ENCODE assay signal across 18 cellular contexts in the genomic region with DNA sequence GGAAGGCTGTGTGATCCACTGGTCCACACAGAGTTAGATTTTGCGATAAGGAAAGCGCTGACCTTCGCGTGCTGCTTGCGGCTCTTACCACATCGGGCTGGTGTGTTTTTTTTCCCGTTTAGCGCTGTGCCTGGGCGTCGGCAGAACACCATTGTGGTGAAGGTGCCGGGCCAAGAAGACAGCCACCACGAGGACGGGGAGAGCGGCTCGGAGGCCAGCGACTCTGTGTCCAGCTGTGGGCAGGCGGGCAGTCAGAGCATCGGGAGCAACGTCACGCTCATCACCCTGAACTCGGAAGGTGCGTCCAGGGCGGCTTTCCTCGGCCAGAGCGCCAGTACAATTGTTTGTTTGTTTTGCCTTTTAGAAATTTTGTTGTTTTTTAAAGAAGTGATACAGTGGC.
"Had no signal": no experiment of that assay in that cellular context is flagged by ENCODE, and none has a peak within 500 bp of the region (broad histone marks: within the 10 kb centered on the region; RNA-seq: fewer than 3 reads in every experiment).

No MANE protein-coding gene starts in this region.

- H3K27ac Mint-ChIP-seq: mesothelial cell of epicardium, type B pancreatic cell had no signal

- H3K27me3 ChIP-seq: dorsolateral prefrontal cortex, heart right ventricle, suprapubic skin, thyroid gland had no signal

- H3K9ac ChIP-seq: parathyroid adenoma had no signal

- H2AFZ ChIP-seq: parathyroid adenoma had no signal

- H3K9me3 Mint-ChIP-seq: mesothelial cell of epicardium, nephron, type B pancreatic cell had no signal

- H3K9me3 ChIP-seq: heart right ventricle, psoas muscle, suprapubic skin, thyroid gland had no signal

- H3K4me3 Mint-ChIP-seq: mesothelial cell of epicardium, nephron, type B pancreatic cell had no signal

- H3K27me3 Mint-ChIP-seq: type B pancreatic cell had no signal

- H3K36me3 ChIP-seq: thyroid gland had no signal

- DNase-seq: cortex of kidney; effector CD8-positive, alpha-beta T cell; heart right ventricle; hypothalamus; islet precursor cell; retina; small intestine; stimulated activated CD4-positive, alpha-beta T cell treated with anti-CD3 and anti-CD28 coated beads, Interleukin-12 subunit alpha, Interleukin-12 subunit beta, amount 100 ng/mL, for 4 hours; stimulated activated CD4-positive, alpha-beta T cell treated with anti-CD3 and anti-CD28 coated beads, Interleukin-2, amount 100 ng/mL, for 48 hours; stimulated activated naive CD8-positive, alpha-beta T cell treated with anti-CD3 and anti-CD28 coated beads, Interleukin-15, Interleukin-2, amounts not matched to agents 100 U/mL and 50 U/mL, for 24 hours; thyroid gland had no signal

- H3K27ac ChIP-seq: dorsolateral prefrontal cortex, heart right ventricle, parathyroid adenoma, psoas muscle, suprapubic skin, thyroid gland had no signal

- ATAC-seq: stimulated activated naive CD8-positive, alpha-beta T cell treated with anti-CD3 and anti-CD28 coated beads, Interleukin-15, Interleukin-2, amounts not matched to agents 100 U/mL and 50 U/mL, for 24 hours had no signal

- H3K4me3 ChIP-seq: dorsolateral prefrontal cortex, heart right ventricle, psoas muscle, suprapubic skin, thyroid gland had no signal

- H3K4me1 ChIP-seq: parathyroid adenoma, psoas muscle, suprapubic skin had no signal
